In genomic region chr7:13991791-13992620, GRCh38 we compare ENCODE assay signal across 9 cellular contexts. TPM values are rescaled to one million over a fixed set of nuclear protein-coding genes. Genes with fewer than 3 reads are reported as not detected.
A peak's percentile ranks its signal among the peaks of the same experiment; 100 is the strongest.
DNase-seq lines count a peak whose midpoint lies in the region; ATAC-seq and TF ChIP-seq lines count a peak whose summit lies in the region.
"Had no signal": no experiment of that assay in that cellular context is flagged by ENCODE, and none has a peak within 500 bp of the region (broad histone marks: within the 10 kb centered on the region; RNA-seq: fewer than 3 reads in every experiment).

No MANE protein-coding gene starts in this region.

- no peak overlapping the region for H3K27ac Mint-ChIP-seq in CD4-positive, CD25-positive, alpha-beta regulatory T cell
- H3K27ac Mint-ChIP-seq: activated T-cell treated with anti-CD3 and anti-CD28 coated beads, Interleukin-2, amount 50 U/mL, for 24 hours had no signal

- H3K4me1 ChIP-seq in CD4-positive, CD25-positive, alpha-beta regulatory T cell (ENCODE audit: control insufficient read depth, insufficient read depth, low read length, poor library complexity, severe bottlenecking) = peaks cover 19% of the 10 kb centered on the region
- H3K4me1 ChIP-seq in neuron (ENCODE audit: insufficient read depth, low read length) = peaks cover 27% of the 10 kb centered on the region

- peaks cover 6% of the 10 kb centered on the region for H3K27me3 ChIP-seq in CD4-positive, CD25-positive, alpha-beta regulatory T cell (ENCODE audit: control insufficient read depth, insufficient read depth, low read length)
- H3K27me3 ChIP-seq in neuron (ENCODE audit: insufficient read depth, low read length) = no peaks in the 10 kb centered on the region

- peak overlapping the region; percentile 69 for H2AFZ ChIP-seq in neuron (ENCODE audit: low read depth, low read length)

- H3K36me3 Mint-ChIP-seq in CD4-positive, CD25-positive, alpha-beta regulatory T cell = no peaks in the 10 kb centered on the region

- no peak for DNase-seq in CD4-positive, CD25-positive, alpha-beta regulatory T cell
- DNase-seq in OCI-M1 (lab: John Stamatoyannopoulos, UW) (peak; percentile 61), epithelial cell of proximal tubule (ENCODE audit: low read depth) (no peak), erythroblast (lab: John Stamatoyannopoulos, UW) (no peak), cerebellum (ENCODE audit: low spot score) (no peak), HUDEP-2 (lab: John Stamatoyannopoulos, UW; ENCODE audit: unreplicated experiment in 76 of 76) (no peak)

- H3K4me3 Mint-ChIP-seq in CD4-positive, CD25-positive, alpha-beta regulatory T cell = no peak overlapping the region
- H3K4me3 Mint-ChIP-seq: activated T-cell treated with anti-CD3 and anti-CD28 coated beads, Interleukin-2, amount 50 U/mL, for 24 hours had no signal

- no peaks in the 10 kb centered on the region for H3K9me3 ChIP-seq in CD4-positive, CD25-positive, alpha-beta regulatory T cell (ENCODE audit: control insufficient read depth in 2 of 2, low read length in 2 of 2)
- no peaks in the 10 kb centered on the region for H3K9me3 ChIP-seq in neuron (ENCODE audit: low read length)

- TF ChIP-seq CTCF in epithelial cell of proximal tubule (conservative IDR thresholded peaks at IDR 0.05; ENCODE audit: low read depth, low read length) = no peak

- no peaks in the 10 kb centered on the region for H3K27me3 Mint-ChIP-seq in CD4-positive, CD25-positive, alpha-beta regulatory T cell

- no peaks in the 10 kb centered on the region for H3K36me3 ChIP-seq in CD4-positive, CD25-positive, alpha-beta regulatory T cell (ENCODE audit: control insufficient read depth, insufficient read depth, low read length)
- no peaks in the 10 kb centered on the region for H3K36me3 ChIP-seq in neuron (ENCODE audit: insufficient read depth, low read length)

- TF ChIP-seq POLR2A in erythroblast (IDR thresholded peaks at IDR 0.05; ENCODE audit: low read length) = no peak

- no peaks in the 10 kb centered on the region for H3K4me1 Mint-ChIP-seq in CD4-positive, CD25-positive, alpha-beta regulatory T cell

- no peak overlapping the region for H3K27ac ChIP-seq in CD4-positive, CD25-positive, alpha-beta regulatory T cell (ENCODE audit: insufficient read depth, low read length, poor library complexity, severe bottlenecking)

- peaks cover 0 to 5% (median 0%) of the 10 kb centered on the region in 7 donors for H3K9me3 Mint-ChIP-seq in CD4-positive, CD25-positive, alpha-beta regulatory T cell
- H3K9me3 Mint-ChIP-seq: activated T-cell treated with anti-CD3 and anti-CD28 coated beads, Interleukin-2, amount 50 U/mL, for 24 hours had no signal

- no peak for ATAC-seq in CD4-positive, CD25-positive, alpha-beta regulatory T cell (ENCODE audit: low read depth in 2 of 2)
- no peak for ATAC-seq in GM18861 (IDR thresholded peaks at IDR 0.05; ENCODE audit: unreplicated experiment)

- H3K4me3 ChIP-seq in CD4-positive, CD25-positive, alpha-beta regulatory T cell (ENCODE audit: low read depth, low read length) = peak overlapping the region; percentile 64
- H3K4me3 ChIP-seq in epithelial cell of proximal tubule (ENCODE audit: low read depth, low read length) = peak overlapping the region; percentile 84
- H3K4me3 ChIP-seq in neuron (ENCODE audit: low read length) = peak overlapping the region; percentile 79

RNA-seq across cellular contexts. Expression of gene ETV1, which starts 2.5 kb away (rescaled TPM):
- 0.07 TPM for total RNA-seq in CD4-positive, CD25-positive, alpha-beta regulatory T cell
- polyA plus RNA-seq in CD4-positive, CD25-positive, alpha-beta regulatory T cell = 1 to 10 TPM in 1 of 4 donors, under 1 TPM in 2, not detected in 1; 0.15 to 1.2 (median 0.81) TPM
- 5.1 and 5.8 TPM in 2 replicates for total RNA-seq in epithelial cell of proximal tubule
- total RNA-seq in cerebellum = 44.5 TPM
